ENCODE assay signal across 13 cellular contexts in genomic region chr14:65237956-65238355, GRCh38.
DNase-seq lines count a peak whose midpoint lies in the region; ATAC-seq and TF ChIP-seq lines count a peak whose summit lies in the region.
"Had no signal": no experiment of that assay in that cellular context is flagged by ENCODE, and none has a peak within 500 bp of the region (broad histone marks: within the 10 kb centered on the region; RNA-seq: fewer than 3 reads in every experiment).

No MANE protein-coding gene starts in this region.

- ATAC-seq in SK-N-SH treated with all-trans-retinoic acid at 6 μM for 48 hours (peak; percentile 18), HG03354 (IDR thresholded peaks at IDR 0.05; ENCODE audit: poor library complexity, severe bottlenecking, unreplicated experiment) (no peak)

- peak; percentile 76 for DNase-seq in Calu3
- no peak for DNase-seq in dorsolateral prefrontal cortex
- DNase-seq in osteocyte (ENCODE audit: extremely low spot score, unreplicated experiment) = no peak
- no peak for DNase-seq in iPS-NIHi11 (ENCODE audit: low spot score)
- no peak for DNase-seq in OCI-M2 (lab: John Stamatoyannopoulos, UW; ENCODE audit: unreplicated experiment)
- no peak for DNase-seq in NCI-H2081 treated with DMSO at 0.1 percent for 48 hours (lab: John Stamatoyannopoulos, UW)
- DNase-seq: activated CD4-positive, alpha-beta memory T cell treated with anti-CD3 and anti-CD28 coated beads for 36 hours; DMS53 had no signal

- H3K27me3 ChIP-seq in dorsolateral prefrontal cortex = no peaks in the 10 kb centered on the region
- H3K27me3 ChIP-seq: cardiac muscle cell had no signal

- H3K9me3 Mint-ChIP-seq in Calu3 (ENCODE audit: low read depth, unreplicated experiment) (peaks cover 5% of the 10 kb centered on the region), osteocyte (ENCODE audit: unreplicated experiment) (peaks cover 6% of the 10 kb centered on the region)
- H3K9me3 Mint-ChIP-seq: activated CD4-positive, alpha-beta memory T cell treated with anti-CD3 and anti-CD28 coated beads for 36 hours had no signal

- no peak overlapping the region for H3K4me3 ChIP-seq in dorsolateral prefrontal cortex
- H3K4me3 ChIP-seq: cardiac muscle cell, prostate gland had no signal

- intact Hi-C loops in Calu3 (cut with micrococcal nuclease; ENCODE audit: unreplicated experiment) = no loop called here
- intact Hi-C loops in dorsolateral prefrontal cortex (cut with DNase I) = loop anchor here in 1 of 2 donors (2.0 kb wide), 1 partner anchor 41 kb away; no protein-coding TSS in a partner anchor

- H3K27me3 Mint-ChIP-seq in Calu3 (ENCODE audit: unreplicated experiment) (no peaks in the 10 kb centered on the region), osteocyte (ENCODE audit: unreplicated experiment) (no peaks in the 10 kb centered on the region)
- H3K27me3 Mint-ChIP-seq: activated CD4-positive, alpha-beta memory T cell treated with anti-CD3 and anti-CD28 coated beads for 36 hours had no signal

- TF ChIP-seq CTCF in Calu3 (IDR thresholded peaks at IDR 0.05; ENCODE audit: unreplicated experiment) (no peak), dorsolateral prefrontal cortex (IDR thresholded peaks at IDR 0.05 in 54 of 56, conservative IDR thresholded peaks at IDR 0.05 in 2 of 56; ENCODE audit: low read depth in 1 of 56, partially characterized antibody in 56 of 56) (no peak), osteocyte (IDR thresholded peaks at IDR 0.05) (no peak)

- H3K36me3 Mint-ChIP-seq in Calu3 (ENCODE audit: insufficient read depth, unreplicated experiment) (peaks cover 20% of the 10 kb centered on the region), osteocyte (ENCODE audit: unreplicated experiment) (no peaks in the 10 kb centered on the region)
- H3K36me3 Mint-ChIP-seq: activated CD4-positive, alpha-beta memory T cell treated with anti-CD3 and anti-CD28 coated beads for 36 hours had no signal

- H3K4me3 Mint-ChIP-seq in Calu3 (ENCODE audit: low read depth, unreplicated experiment) (peak overlapping the region; percentile 33), osteocyte (ENCODE audit: unreplicated experiment) (no peak overlapping the region)
- H3K4me3 Mint-ChIP-seq: activated CD4-positive, alpha-beta memory T cell treated with anti-CD3 and anti-CD28 coated beads for 36 hours; T-helper 1 cell treated with Interleukin-12 subunit alpha and Interleukin-12 subunit beta and Interleukin-4 antibody, amounts not matched to agents 30 μg/mL and 1 μg/mL, for 36 hours had no signal

- H3K27ac Mint-ChIP-seq in Calu3 (ENCODE audit: unreplicated experiment) (peak overlapping the region; percentile 92), osteocyte (ENCODE audit: unreplicated experiment) (peak overlapping the region; percentile 53)
- H3K27ac Mint-ChIP-seq: activated CD4-positive, alpha-beta memory T cell treated with anti-CD3 and anti-CD28 coated beads for 36 hours; T-helper 1 cell treated with Interleukin-12 subunit alpha and Interleukin-12 subunit beta and Interleukin-4 antibody, amounts not matched to agents 30 μg/mL and 1 μg/mL, for 36 hours had no signal

- H3K27ac ChIP-seq in dorsolateral prefrontal cortex = peak overlapping the region in 55 of 59 donors; percentile 22 to 100 (median 95)
- H3K27ac ChIP-seq: cardiac muscle cell, prostate gland had no signal

- H3K4me1 Mint-ChIP-seq in Calu3 (ENCODE audit: low read depth, unreplicated experiment) (peaks cover 60% of the 10 kb centered on the region), osteocyte (ENCODE audit: unreplicated experiment) (peaks cover 25% of the 10 kb centered on the region)

- no TSS peak for BruUV-seq in Calu3 (replicated peaks; lab: Mats Ljungman, UMichigan)

- CTCF ChIA-PET in Calu3 (lab: Charles Lee) = interaction anchor here (0.5 to 3.0 kb wide), 7 partner anchors 8 to 177 kb away, joined by 3 to 14 read pairs (median 3); partner anchors contain the start of gene FUT8

TF ChIP-seq in SK-N-SH treated with all-trans-retinoic acid at 6 μM for 48 hours, 23 proteins besides CTCF, POLR2A, EP300 and RAD21 (continues in another document):
- TF ChIP-seq ZFP3 (CRISPR knock-in tag; IDR thresholded peaks at IDR 0.05) (no peak), GLIS3 (CRISPR knock-in tag; IDR thresholded peaks at IDR 0.05) (no peak), BACH2 (CRISPR knock-in tag; IDR thresholded peaks at IDR 0.05; ENCODE audit: borderline replicate concordance) (no peak), RARB (CRISPR knock-in tag; IDR thresholded peaks at IDR 0.05) (no peak), ZNF8 (CRISPR knock-in tag; IDR thresholded peaks at IDR 0.05) (no peak), ARNTL (CRISPR knock-in tag; IDR thresholded peaks at IDR 0.05; ENCODE audit: borderline replicate concordance, low read depth) (no peak), PATZ1 (CRISPR knock-in tag; IDR thresholded peaks at IDR 0.05; ENCODE audit: borderline replicate concordance) (no peak), CSRNP3 (CRISPR knock-in tag; IDR thresholded peaks at IDR 0.05) (no peak), ZNF70 (CRISPR knock-in tag; IDR thresholded peaks at IDR 0.05) (no peak), POU6F1 (CRISPR knock-in tag; IDR thresholded peaks at IDR 0.05; ENCODE audit: borderline replicate concordance, low read depth) (no peak), PPARA (CRISPR knock-in tag; IDR thresholded peaks at IDR 0.05; ENCODE audit: borderline replicate concordance) (no peak), ZC3H10 (CRISPR knock-in tag; IDR thresholded peaks at IDR 0.05) (no peak), TSHZ2 (CRISPR knock-in tag; IDR thresholded peaks at IDR 0.05) (no peak)
